In genomic region chr10:110802551-110803238, GRCh38 we compare ENCODE assay signal across 8 cellular contexts.
DNase-seq lines count a peak whose midpoint lies in the region; ATAC-seq and TF ChIP-seq lines count a peak whose summit lies in the region.

No MANE protein-coding gene starts in this region.

- no peak for TF ChIP-seq CTCF in BE2C (IDR thresholded peaks at IDR 0.05; ENCODE audit: low read depth, low read length)

- ATAC-seq in GM18867 (IDR thresholded peaks at IDR 0.05; ENCODE audit: unreplicated experiment) (peak; percentile 61), HG03108 (IDR thresholded peaks at IDR 0.05; ENCODE audit: unreplicated experiment) (peak; percentile 65)

- H3K4me1 ChIP-seq in BE2C: peaks cover 29% of the 10 kb centered on the region

- intact Hi-C loops in posterior cingulate gyrus (cut with DNase I): loop anchor here (5.0 kb wide), 1 partner anchor 70 kb away; the partner anchor contains the start of gene PDCD4

- DNase-seq in BE2C: peak; percentile 56
- DNase-seq in NCI-H345 (lab: John Stamatoyannopoulos, UW): peak; percentile 74
- peak; percentile 35 for DNase-seq in activated effector memory CD4-positive, alpha-beta T cell treated with Interleukin-2 at 50 U/mL for 16 hours
- DNase-seq in foreskin melanocyte: peak; percentile 59
- DNase-seq in posterior cingulate gyrus: peak in 6 of 10 donors; percentile 29 to 88 (median 42)
- no peak for DNase-seq in cortex of kidney (lab: John Stamatoyannopoulos, UW)

- H3K36me3 ChIP-seq in BE2C: peaks cover 60% of the 10 kb centered on the region

- H3K27me3 ChIP-seq in BE2C: no peaks in the 10 kb centered on the region

- no peak overlapping the region for H3K4me3 ChIP-seq in BE2C (ENCODE audit: low read depth, low read length)

- H3K9me3 ChIP-seq in BE2C: no peaks in the 10 kb centered on the region
